In genomic region chr5:169160405-169160901, GRCh38 we compare ENCODE assay signal across 11 cellular contexts.
DNase-seq lines count a peak whose midpoint lies in the region; ATAC-seq and TF ChIP-seq lines count a peak whose summit lies in the region.
"Had no signal": no experiment of that assay in that cellular context is flagged by ENCODE, and none has a peak within 500 bp of the region (broad histone marks: within the 10 kb centered on the region; RNA-seq: fewer than 3 reads in every experiment).

No MANE protein-coding gene starts in this region.

- no peaks in the 10 kb centered on the region for H3K27me3 ChIP-seq in trophoblast cell (ENCODE audit: insufficient read depth, low read length)

- peak overlapping the region; percentile 16 for H2BK5ac ChIP-seq in trophoblast cell (ENCODE audit: low read depth, low read length, poor library complexity)

- H3K79me2 ChIP-seq in OCI-LY7 (ENCODE audit: insufficient read depth, low read depth, low read length) (no peaks in the 10 kb centered on the region), trophoblast cell (ENCODE audit: control insufficient read depth, insufficient read depth, low read length, poor library complexity) (peaks cover 6% of the 10 kb centered on the region)

- H2AFZ ChIP-seq in OCI-LY7 (ENCODE audit: low read length) (no peak overlapping the region), trophoblast cell (ENCODE audit: insufficient read depth, low read length, poor library complexity) (no peak overlapping the region)

- H3K9me2 ChIP-seq in OCI-LY7 (ENCODE audit: insufficient read depth, low read length) = no peaks in the 10 kb centered on the region

- BruUV-seq in OCI-LY7 (replicated peaks; lab: Mats Ljungman, UMichigan) = no TSS peak

- POLR2A ChIA-PET in OCI-LY7 (lab: Charles Lee) = interaction anchor here (1.0 kb wide), 1 partner anchor 14 kb away, joined by 3 read pairs; no protein-coding TSS in a partner anchor

- intact Hi-C loops in OCI-LY7 (cut with micrococcal nuclease; ENCODE audit: unreplicated experiment) = no loop called here

- no peak for ATAC-seq in HG02870 (IDR thresholded peaks at IDR 0.05; ENCODE audit: unreplicated experiment)
- ATAC-seq: natural killer cell had no signal

- no peaks in the 10 kb centered on the region for H4K20me1 ChIP-seq in OCI-LY7 (ENCODE audit: insufficient read depth, low read length)

- CTCF ChIA-PET in OCI-LY7 (lab: Charles Lee; ENCODE audit: unreplicated experiment) = no interaction called here

- peak overlapping the region; percentile 50 for H4K91ac ChIP-seq in trophoblast cell (ENCODE audit: low read depth, low read length)

- H3K4me1 ChIP-seq in OCI-LY7 (ENCODE audit: insufficient read depth, low read length, poor library complexity, severe bottlenecking) (no peaks in the 10 kb centered on the region), trophoblast cell (ENCODE audit: control insufficient read depth in 1 of 2, insufficient read depth in 2 of 2, low read length in 2 of 2) (peaks cover 28 to 38% of the 10 kb centered on the region in 2 experiments)

- H3K4me2 ChIP-seq in OCI-LY7 (ENCODE audit: low read length) = no peak overlapping the region
- H3K4me2 ChIP-seq in trophoblast cell (ENCODE audit: low read length) = no peak overlapping the region

- peak overlapping the region; percentile 4 for H3K4me3 ChIP-seq in AG10803 (ENCODE audit: low read length)
- no peak overlapping the region for H3K4me3 ChIP-seq in OCI-LY7 (ENCODE audit: low read depth, low read length, poor library complexity, severe bottlenecking)
- H3K4me3 ChIP-seq in trophoblast cell (ENCODE audit: low read depth, low read length) = no peak overlapping the region

- H4K12ac ChIP-seq in trophoblast cell (ENCODE audit: low read depth, low read length) = no peak overlapping the region

- peak overlapping the region; percentile 61 for H2BK12ac ChIP-seq in trophoblast cell (ENCODE audit: low read length)

- peak overlapping the region; percentile 20 for H2BK120ac ChIP-seq in trophoblast cell (ENCODE audit: insufficient read depth, low read length, poor library complexity)

- no CpG with 5 or more reads among the region's 6 CpGs for WGBS in trophoblast cell (ENCODE audit: extremely low coverage, insufficient coverage, insufficient read length)

- no peak overlapping the region for H3K4ac ChIP-seq in trophoblast cell (ENCODE audit: low read depth, low read length)

- H3K27ac ChIP-seq in OCI-LY7 (ENCODE audit: low read depth, low read length, poor library complexity, severe bottlenecking) (no peak overlapping the region), epithelial cell of prostate (peak overlapping the region; percentile 36), trophoblast cell (ENCODE audit: low read depth, low read length) (peak overlapping the region; percentile 25)

- H3K23ac ChIP-seq in trophoblast cell (ENCODE audit: low read length) = no peak overlapping the region

- H3K18ac ChIP-seq in trophoblast cell (ENCODE audit: low read length) = peak overlapping the region; percentile 4

- peak; percentile 66 for TF ChIP-seq CTCF in AG10803 (conservative IDR thresholded peaks at IDR 0.05; ENCODE audit: low read length)
- TF ChIP-seq CTCF in OCI-LY7 (conservative IDR thresholded peaks at IDR 0.05; ENCODE audit: low read length) = 0 out of 2 replicates have a peak, but pooled peaks have one; percentile 25

- DNase-seq in AG10803 (ENCODE audit: low read depth) (peak; percentile 81), OCI-LY7 (ENCODE audit: low spot score) (no peak), epithelial cell of prostate (ENCODE audit: low read depth, low spot score) (no peak), trophoblast cell (peak in 1 of 2 donors; percentile 23), GOT3 (lab: John Stamatoyannopoulos, UW) (no peak), iPS-NIHi11 (ENCODE audit: low spot score) (no peak), DMS153 treated with DMSO at 0.1 percent for 48 hours (lab: John Stamatoyannopoulos, UW; ENCODE audit: unreplicated experiment) (no peak)
- DNase-seq: activated effector memory CD4-positive, alpha-beta T cell treated with Interleukin-2 at 50 U/mL for 16 hours; IMR-90; natural killer cell had no signal

- no peak overlapping the region for H3K9ac ChIP-seq in trophoblast cell (ENCODE audit: low read length)

- H3K14ac ChIP-seq in trophoblast cell (ENCODE audit: low read length) = peak overlapping the region; percentile 8

- no peaks in the 10 kb centered on the region for H3K36me3 ChIP-seq in OCI-LY7 (ENCODE audit: insufficient read depth, low read length)
- peaks cover 0 to 3% of the 10 kb centered on the region in 2 experiments for H3K36me3 ChIP-seq in trophoblast cell (ENCODE audit: control insufficient read depth in 1 of 2, insufficient read depth in 2 of 2, low read length in 2 of 2)

- peaks cover 14% of the 10 kb centered on the region for H3K79me1 ChIP-seq in trophoblast cell (ENCODE audit: low read length)

- H2AK5ac ChIP-seq in trophoblast cell (ENCODE audit: low read length) = peak overlapping the region; percentile 41

- H4K8ac ChIP-seq in trophoblast cell (ENCODE audit: low read depth, low read length) = peak overlapping the region; percentile 7

- H3K9me3 ChIP-seq in OCI-LY7 (ENCODE audit: low read length) = 0 out of 2 replicates have a peak, but pooled peaks cover 4% of the 10 kb centered on the region
- H3K9me3 ChIP-seq in trophoblast cell (ENCODE audit: insufficient read depth, low read depth, low read length) = no peaks in the 10 kb centered on the region
